In genomic region chr16:2324296-2324859, GRCh38 we compare ENCODE assay signal across 23 cellular contexts.
"Had no signal": no experiment of that assay in that cellular context is flagged by ENCODE, and none has a peak within 500 bp of the region (broad histone marks: within the 10 kb centered on the region; RNA-seq: fewer than 3 reads in every experiment).

No MANE protein-coding gene starts in this region.

- ATAC-seq: activated CD8-positive, alpha-beta T cell treated with anti-CD3 and anti-CD28 coated beads, Interleukin-2, amount 10 ng/mL, durations not matched to agents 7 days and 5 days; T-helper 17 cell; WTC11 had no signal

- H3K4me3 ChIP-seq: breast epithelium, Peyer's patch had no signal

- H3K36me3 ChIP-seq: breast epithelium had no signal

- H3K9me3 ChIP-seq: breast epithelium, Peyer's patch had no signal

- H3K27me3 ChIP-seq: breast epithelium, Peyer's patch had no signal

- DNase-seq: activated CD4-positive, alpha-beta T cell treated with anti-CD3 and anti-CD28 coated beads for 48 hours; activated CD4-positive, alpha-beta T cell treated with anti-CD3 and anti-CD28 coated beads, Interleukin-2, amount 50 U/mL, for 4 hours; activated CD4-positive, CD25-positive, alpha-beta regulatory T cell treated with anti-CD3 and anti-CD28 coated beads, Interleukin-2, amount 50 U/mL, for 72 hours; activated CD8-positive, alpha-beta T cell treated with anti-CD3 and anti-CD28 coated beads, Interleukin-2, amount 10 ng/mL, durations not matched to agents 7 days and 5 days; activated effector memory CD4-positive, alpha-beta T cell treated with Interleukin-2 at 50 U/mL for 16 hours; activated naive CD4-positive, alpha-beta T cell; activated T-cell treated with anti-CD3 and anti-CD28 coated beads, Interleukin-2, amount 50 U/mL, for 24 hours; aorta; caudate nucleus; KG1; MV-4-11; NCI-H1092 treated with DMSO at 0.1 percent for 48 hours; NCI-H1436 treated with DMSO at 0.1 percent for 48 hours; NCI-H187; NCI-H2081; NCI-H510A treated with DMSO at 0.1 percent for 48 hours; NCI-H69; Peyer's patch; SIG-M5; T-helper 17 cell; T-helper 9 cell had no signal

- H3K27ac ChIP-seq: breast epithelium, Peyer's patch had no signal

- H3K4me1 ChIP-seq: breast epithelium, Peyer's patch had no signal
